Comparison of ENCODE assay signal across 1 cellular context in genomic region chr18:46315187-46315586, GRCh38.
TF ChIP-seq lines count a peak whose summit lies in the region.

No MANE protein-coding gene starts in this region.

TF ChIP-seq in HepG2, 621 proteins besides CTCF, POLR2A, EP300 and RAD21:
- TF ChIP-seq ZNF142 (CRISPR knock-in tag; IDR thresholded peaks at IDR 0.05) (no peak), ZNF530 (CRISPR knock-in tag; IDR thresholded peaks at IDR 0.05; ENCODE audit: low read depth) (no peak), ZNF362 (CRISPR knock-in tag; IDR thresholded peaks at IDR 0.05; ENCODE audit: borderline replicate concordance) (no peak), ZNF17 (CRISPR knock-in tag; IDR thresholded peaks at IDR 0.05) (no peak), PAF1 (CRISPR knock-in tag; IDR thresholded peaks at IDR 0.05) (no peak), NFRKB (IDR thresholded peaks at IDR 0.05) (no peak), FOXA1 (IDR thresholded peaks at IDR 0.05) (no peak), FOXA1 (CRISPR knock-in tag; IDR thresholded peaks at IDR 0.05) (no peak), ZNF414 (CRISPR knock-in tag; IDR thresholded peaks at IDR 0.05) (no peak), TOPORS (CRISPR knock-in tag; IDR thresholded peaks at IDR 0.05) (no peak)
